In genomic region chr11:48075637-48076036, GRCh38 we compare ENCODE assay signal across 16 cellular contexts.
A peak's percentile ranks its signal among the peaks of the same experiment; 100 is the strongest.
DNase-seq lines count a peak whose midpoint lies in the region; ATAC-seq and TF ChIP-seq lines count a peak whose summit lies in the region.
"Had no signal": no experiment of that assay in that cellular context is flagged by ENCODE, and none has a peak within 500 bp of the region (broad histone marks: within the 10 kb centered on the region; RNA-seq: fewer than 3 reads in every experiment).

No MANE protein-coding gene starts in this region.

- POLR2A ChIA-PET in WTC11 (lab: Charles Lee), result no interaction called here

- DNase-seq in activated naive CD4-positive, alpha-beta T cell treated with anti-CD3 and anti-CD28 coated beads, Interleukin-2, amount 10 ng/mL, durations not matched to agents 7 days and 5 days, result no peak
- DNase-seq in activated naive CD4-positive, alpha-beta T cell treated with anti-CD3 and anti-CD28 coated beads, Interleukin-2, amount 50 U/mL, for 72 hours (ENCODE audit: low spot score in 2 of 2), result no peak
- no peak for DNase-seq in WTC11 (ENCODE audit: low spot score)
- DNase-seq in islet precursor cell, result peak; percentile 43
- DNase-seq in stimulated activated naive B cell treated with anti-CD40 and anti-IgM and Interleukin-4, amounts not matched to agents 10 μg/mL and 1 μg/mL and 100 μg/mL, for 72 hours, result no peak
- DNase-seq in activated CD4-positive, CD25-positive, alpha-beta regulatory T cell treated with anti-CD3 and anti-CD28 coated beads, Interleukin-2, amount 50 U/mL, for 72 hours, result no peak
- DNase-seq in stimulated activated CD4-positive, alpha-beta T cell treated with anti-CD3 and anti-CD28 coated beads, Interleukin-15, amount 100 ng/mL, for 24 hours, result no peak
- DNase-seq: DMS53, MG63, NCI-H1092, NCI-H1436, NCI-H1930, NCI-H510A, NCI-H748 treated with DMSO at 0.1 percent for 48 hours, SJCRH30 had no signal

- TF ChIP-seq CTCF in WTC11 (IDR thresholded peaks at IDR 0.05), result no peak

- H3K4me3 Mint-ChIP-seq in activated naive CD4-positive, alpha-beta T cell treated with anti-CD3 and anti-CD28 coated beads, Interleukin-2, amount 10 ng/mL, durations not matched to agents 7 days and 5 days, result no peak overlapping the region
- no peak overlapping the region for H3K4me3 Mint-ChIP-seq in WTC11
- peak overlapping the region in 1 of 2 donors; percentile 46 for H3K4me3 Mint-ChIP-seq in stimulated activated naive B cell treated with anti-CD40 and anti-IgM and Interleukin-4, amounts not matched to agents 10 μg/mL and 1 μg/mL and 100 μg/mL, for 72 hours

- peaks cover 52% of the 10 kb centered on the region for H3K36me3 Mint-ChIP-seq in activated naive CD4-positive, alpha-beta T cell treated with anti-CD3 and anti-CD28 coated beads, Interleukin-2, amount 10 ng/mL, durations not matched to agents 7 days and 5 days
- H3K36me3 Mint-ChIP-seq in activated naive CD4-positive, alpha-beta T cell treated with anti-CD3 and anti-CD28 coated beads, Interleukin-2, amount 50 U/mL, for 72 hours, result peaks cover 0 to 6% of the 10 kb centered on the region in 2 donors
- H3K36me3 Mint-ChIP-seq in WTC11, result no peaks in the 10 kb centered on the region
- H3K36me3 Mint-ChIP-seq in stimulated activated naive B cell treated with anti-CD40 and anti-IgM and Interleukin-4, amounts not matched to agents 10 μg/mL and 1 μg/mL and 100 μg/mL, for 72 hours, result peaks cover 0 to 7% of the 10 kb centered on the region in 2 donors

- no peaks in the 10 kb centered on the region for H3K9me3 Mint-ChIP-seq in activated naive CD4-positive, alpha-beta T cell treated with anti-CD3 and anti-CD28 coated beads, Interleukin-2, amount 10 ng/mL, durations not matched to agents 7 days and 5 days
- H3K9me3 Mint-ChIP-seq in activated naive CD4-positive, alpha-beta T cell treated with anti-CD3 and anti-CD28 coated beads, Interleukin-2, amount 50 U/mL, for 72 hours, result peaks cover 0 to 4% of the 10 kb centered on the region in 2 donors
- no peaks in the 10 kb centered on the region for H3K9me3 Mint-ChIP-seq in WTC11
- H3K9me3 Mint-ChIP-seq in stimulated activated naive B cell treated with anti-CD40 and anti-IgM and Interleukin-4, amounts not matched to agents 10 μg/mL and 1 μg/mL and 100 μg/mL, for 72 hours, result no peaks in the 10 kb centered on the region

- no peaks in the 10 kb centered on the region for H3K27me3 Mint-ChIP-seq in activated naive CD4-positive, alpha-beta T cell treated with anti-CD3 and anti-CD28 coated beads, Interleukin-2, amount 10 ng/mL, durations not matched to agents 7 days and 5 days
- no peaks in the 10 kb centered on the region for H3K27me3 Mint-ChIP-seq in WTC11 (ENCODE audit: low read depth)
- H3K27me3 Mint-ChIP-seq in stimulated activated naive B cell treated with anti-CD40 and anti-IgM and Interleukin-4, amounts not matched to agents 10 μg/mL and 1 μg/mL and 100 μg/mL, for 72 hours, result no peaks in the 10 kb centered on the region

- H3K27ac Mint-ChIP-seq in activated naive CD4-positive, alpha-beta T cell treated with anti-CD3 and anti-CD28 coated beads, Interleukin-2, amount 10 ng/mL, durations not matched to agents 7 days and 5 days, result peak overlapping the region; percentile 34
- H3K27ac Mint-ChIP-seq in activated naive CD4-positive, alpha-beta T cell treated with anti-CD3 and anti-CD28 coated beads, Interleukin-2, amount 50 U/mL, for 72 hours, result no peak overlapping the region
- peak overlapping the region; percentile 17; the same call in 1 of the 2 replicates for H3K27ac Mint-ChIP-seq in WTC11
- peak overlapping the region; percentile 59 for H3K27ac Mint-ChIP-seq in stimulated activated naive B cell treated with anti-CD40 and anti-IgM and Interleukin-4, amounts not matched to agents 10 μg/mL and 1 μg/mL and 100 μg/mL, for 72 hours

- ATAC-seq in activated naive CD4-positive, alpha-beta T cell treated with anti-CD3 and anti-CD28 coated beads, Interleukin-2, amount 50 U/mL, for 72 hours, result no peak
- no peak; the same call in 1 of the 2 replicates for ATAC-seq in WTC11
- ATAC-seq in stimulated activated naive B cell treated with anti-CD40 and anti-IgM and Interleukin-4, amounts not matched to agents 10 μg/mL and 1 μg/mL and 100 μg/mL, for 72 hours (replicated peaks), result no peak
- ATAC-seq in GM21423 (IDR thresholded peaks at IDR 0.05; ENCODE audit: unreplicated experiment), result no peak

- CTCF ChIA-PET in activated naive CD4-positive, alpha-beta T cell treated with anti-CD3 and anti-CD28 coated beads, Interleukin-2, amount 10 ng/mL, durations not matched to agents 7 days and 5 days (lab: Charles Lee), result interaction anchor here (0.7 to 1.8 kb wide), 2 partner anchors 22 to 141 kb away, joined by 3 read pairs; no protein-coding TSS in a partner anchor
- CTCF ChIA-PET in WTC11 (lab: Charles Lee), result no interaction called here

- H3K4me1 Mint-ChIP-seq in activated naive CD4-positive, alpha-beta T cell treated with anti-CD3 and anti-CD28 coated beads, Interleukin-2, amount 10 ng/mL, durations not matched to agents 7 days and 5 days, result peaks cover 40% of the 10 kb centered on the region
- peaks cover 13% of the 10 kb centered on the region for H3K4me1 Mint-ChIP-seq in WTC11
- H3K4me1 Mint-ChIP-seq in stimulated activated naive B cell treated with anti-CD40 and anti-IgM and Interleukin-4, amounts not matched to agents 10 μg/mL and 1 μg/mL and 100 μg/mL, for 72 hours, result peaks cover 29 to 49% of the 10 kb centered on the region in 2 donors

TF ChIP-seq in WTC11, 78 proteins besides CTCF, POLR2A, EP300 and RAD21:
- TF ChIP-seq ZNF396 (CRISPR knock-in tag; IDR thresholded peaks at IDR 0.05; ENCODE audit: borderline replicate concordance), result no peak
- no peak for TF ChIP-seq JAZF1 (CRISPR knock-in tag; IDR thresholded peaks at IDR 0.05)
- TF ChIP-seq MYBL2 (CRISPR knock-in tag; IDR thresholded peaks at IDR 0.05), result no peak
- TF ChIP-seq ZNF232 (CRISPR knock-in tag; IDR thresholded peaks at IDR 0.05), result no peak
- TF ChIP-seq NFATC4 (CRISPR knock-in tag; IDR thresholded peaks at IDR 0.05), result no peak
- TF ChIP-seq ZNF121 (CRISPR knock-in tag; IDR thresholded peaks at IDR 0.05), result no peak
- no peak for TF ChIP-seq SMAD4 (CRISPR knock-in tag; IDR thresholded peaks at IDR 0.05)
- TF ChIP-seq ZBTB21 (CRISPR knock-in tag; IDR thresholded peaks at IDR 0.05; ENCODE audit: borderline replicate concordance), result no peak
- no peak for TF ChIP-seq ZNF532 (CRISPR knock-in tag; IDR thresholded peaks at IDR 0.05; ENCODE audit: borderline replicate concordance)
- no peak for TF ChIP-seq NR2C2 (CRISPR knock-in tag; IDR thresholded peaks at IDR 0.05)
- no peak for TF ChIP-seq HMGA2 (CRISPR knock-in tag; IDR thresholded peaks at IDR 0.05)
- no peak for TF ChIP-seq TP53 (CRISPR knock-in tag; IDR thresholded peaks at IDR 0.05)
- no peak for TF ChIP-seq MXD4 (CRISPR knock-in tag; IDR thresholded peaks at IDR 0.05; ENCODE audit: borderline replicate concordance)
- no peak for TF ChIP-seq FOXK1 (CRISPR knock-in tag; IDR thresholded peaks at IDR 0.05)
- no peak for TF ChIP-seq ZNF425 (CRISPR knock-in tag; conservative IDR thresholded peaks at IDR 0.05)
- no peak for TF ChIP-seq ZNF263 (CRISPR knock-in tag; IDR thresholded peaks at IDR 0.05; ENCODE audit: low read depth)

Comparison
In these comparisons a context has a peak if more than half of its experiments do, and no peak if none do; other contexts are left out.
1. H3K27ac Mint-ChIP-seq: peak in activated naive CD4-positive, alpha-beta T cell treated with anti-CD3 and anti-CD28 coated beads, Interleukin-2, amount 10 ng/mL, durations not matched to agents 7 days and 5 days (single experiment), WTC11 (single experiment) and stimulated activated naive B cell treated with anti-CD40 and anti-IgM and Interleukin-4, amounts not matched to agents 10 μg/mL and 1 μg/mL and 100 μg/mL, for 72 hours (single experiment); none in activated naive CD4-positive, alpha-beta T cell treated with anti-CD3 and anti-CD28 coated beads, Interleukin-2, amount 50 U/mL, for 72 hours (0 of 2).